ENCODE assay signal across 1 cellular context in genomic region chr19:4052993-4053422, GRCh38.
A peak's percentile ranks its signal among the peaks of the same experiment; 100 is the strongest.
TF ChIP-seq lines count a peak whose summit lies in the region.

No MANE protein-coding gene starts in this region.

TF ChIP-seq in GM12878, 131 proteins besides CTCF, POLR2A, EP300 and RAD21 (continued from another document):
- peak; percentile 41 for TF ChIP-seq PBX3 (IDR thresholded peaks at IDR 0.05; ENCODE audit: insufficient replicate concordance, low read depth, low read length)
